Comparison of ENCODE assay signal across 1 cellular context in genomic region chr9:36765468-36766341, GRCh38.
TF ChIP-seq lines count a peak whose summit lies in the region.

No MANE protein-coding gene starts in this region.

TF ChIP-seq in K562, 482 proteins besides CTCF, POLR2A, EP300 and RAD21 (continued from another document and continues in another):
- TF ChIP-seq ZKSCAN1 (IDR thresholded peaks at IDR 0.05; ENCODE audit: low read depth, low read length) = no peak
- no peak for TF ChIP-seq TAL1 (IDR thresholded peaks at IDR 0.05)
- TF ChIP-seq GABPA (tag; conservative IDR thresholded peaks at IDR 0.05; ENCODE audit: low read depth) = 0 out of 2 replicates have a peak, but pooled peaks have one; percentile 20
- TF ChIP-seq GATA2 (CRISPR knock-in tag; IDR thresholded peaks at IDR 0.05) = no peak
- no peak for TF ChIP-seq ZNF717 (CRISPR knock-in tag; IDR thresholded peaks at IDR 0.05)
- TF ChIP-seq DNMT1 (IDR thresholded peaks at IDR 0.05) = no peak
- TF ChIP-seq SETDB1 (IDR thresholded peaks at IDR 0.05; ENCODE audit: low read length) = no peak
- TF ChIP-seq NCOA1 (IDR thresholded peaks at IDR 0.05; ENCODE audit: low read depth) = no peak
- no peak for TF ChIP-seq PCBP2 (IDR thresholded peaks at IDR 0.05; ENCODE audit: low read depth, low read length, poor library complexity, severe bottlenecking)
- no peak for TF ChIP-seq MEIS2 (IDR thresholded peaks at IDR 0.05; ENCODE audit: partially characterized antibody)
- TF ChIP-seq MAX (CRISPR knock-in tag; IDR thresholded peaks at IDR 0.05) = peak; percentile 65
- no peak for TF ChIP-seq BMI1 (IDR thresholded peaks at IDR 0.05; ENCODE audit: low read length)
- TF ChIP-seq KLF1 (tag; IDR thresholded peaks at IDR 0.05) = no peak
- TF ChIP-seq ZNF253 (CRISPR knock-in tag; conservative IDR thresholded peaks at IDR 0.05) = no peak
- TF ChIP-seq NFYB (IDR thresholded peaks at IDR 0.05; ENCODE audit: extremely low read depth, insufficient read length) = peak; percentile 52
- no peak for TF ChIP-seq STAT5B (CRISPR knock-in tag; IDR thresholded peaks at IDR 0.05)
- TF ChIP-seq SAFB2 (IDR thresholded peaks at IDR 0.05; ENCODE audit: borderline replicate concordance, low read depth, low read length, severe bottlenecking) = no peak
- no peak for TF ChIP-seq ZSCAN29 (IDR thresholded peaks at IDR 0.05)
- TF ChIP-seq, protein P1, sequence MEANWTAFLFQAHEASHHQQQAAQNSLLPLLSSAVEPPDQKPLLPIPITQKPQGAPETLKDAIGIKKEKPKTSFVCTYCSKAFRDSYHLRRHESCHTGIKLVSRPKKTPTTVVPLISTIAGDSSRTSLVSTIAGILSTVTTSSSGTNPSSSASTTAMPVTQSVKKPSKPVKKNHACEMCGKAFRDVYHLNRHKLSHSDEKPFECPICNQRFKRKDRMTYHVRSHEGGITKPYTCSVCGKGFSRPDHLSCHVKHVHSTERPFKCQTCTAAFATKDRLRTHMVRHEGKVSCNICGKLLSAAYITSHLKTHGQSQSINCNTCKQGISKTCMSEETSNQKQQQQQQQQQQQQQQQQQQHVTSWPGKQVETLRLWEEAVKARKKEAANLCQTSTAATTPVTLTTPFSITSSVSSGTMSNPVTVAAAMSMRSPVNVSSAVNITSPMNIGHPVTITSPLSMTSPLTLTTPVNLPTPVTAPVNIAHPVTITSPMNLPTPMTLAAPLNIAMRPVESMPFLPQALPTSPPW (CRISPR knock-in tag; IDR thresholded peaks at IDR 0.05) = no peak
- no peak for TF ChIP-seq BCL6 (CRISPR knock-in tag; IDR thresholded peaks at IDR 0.05)
- TF ChIP-seq HLTF (IDR thresholded peaks at IDR 0.05) = no peak
- TF ChIP-seq ZNF311 (CRISPR knock-in tag; IDR thresholded peaks at IDR 0.05) = no peak
- no peak for TF ChIP-seq PRDM10 (IDR thresholded peaks at IDR 0.05; ENCODE audit: partially characterized antibody)
- no peak for TF ChIP-seq ZNF76 (CRISPR knock-in tag; IDR thresholded peaks at IDR 0.05; ENCODE audit: borderline replicate concordance)
- TF ChIP-seq CHD7 (IDR thresholded peaks at IDR 0.05; ENCODE audit: low read depth, low read length) = no peak
- no peak for TF ChIP-seq SMAD3 (CRISPR knock-in tag; conservative IDR thresholded peaks at IDR 0.05)
- TF ChIP-seq KAT7 (CRISPR knock-in tag; IDR thresholded peaks at IDR 0.05; ENCODE audit: borderline replicate concordance) = no peak
- no peak for TF ChIP-seq E4F1 (CRISPR knock-in tag; IDR thresholded peaks at IDR 0.05; ENCODE audit: borderline replicate concordance)
- TF ChIP-seq, protein P2, sequence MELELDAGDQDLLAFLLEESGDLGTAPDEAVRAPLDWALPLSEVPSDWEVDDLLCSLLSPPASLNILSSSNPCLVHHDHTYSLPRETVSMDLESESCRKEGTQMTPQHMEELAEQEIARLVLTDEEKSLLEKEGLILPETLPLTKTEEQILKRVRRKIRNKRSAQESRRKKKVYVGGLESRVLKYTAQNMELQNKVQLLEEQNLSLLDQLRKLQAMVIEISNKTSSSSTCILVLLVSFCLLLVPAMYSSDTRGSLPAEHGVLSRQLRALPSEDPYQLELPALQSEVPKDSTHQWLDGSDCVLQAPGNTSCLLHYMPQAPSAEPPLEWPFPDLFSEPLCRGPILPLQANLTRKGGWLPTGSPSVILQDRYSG (tag; conservative IDR thresholded peaks at IDR 0.05; ENCODE audit: low read depth) = no peak
- no peak for TF ChIP-seq ZNF24 (IDR thresholded peaks at IDR 0.05)
- TF ChIP-seq ATF3 (IDR thresholded peaks at IDR 0.05) = peak; percentile 48; the same call in 1 of the 2 replicates
- TF ChIP-seq ATF3 (CRISPR knock-in tag; conservative IDR thresholded peaks at IDR 0.05) = no peak
- no peak for TF ChIP-seq HEY1 (CRISPR knock-in tag; IDR thresholded peaks at IDR 0.05; ENCODE audit: borderline replicate concordance)
- TF ChIP-seq, protein P3, sequence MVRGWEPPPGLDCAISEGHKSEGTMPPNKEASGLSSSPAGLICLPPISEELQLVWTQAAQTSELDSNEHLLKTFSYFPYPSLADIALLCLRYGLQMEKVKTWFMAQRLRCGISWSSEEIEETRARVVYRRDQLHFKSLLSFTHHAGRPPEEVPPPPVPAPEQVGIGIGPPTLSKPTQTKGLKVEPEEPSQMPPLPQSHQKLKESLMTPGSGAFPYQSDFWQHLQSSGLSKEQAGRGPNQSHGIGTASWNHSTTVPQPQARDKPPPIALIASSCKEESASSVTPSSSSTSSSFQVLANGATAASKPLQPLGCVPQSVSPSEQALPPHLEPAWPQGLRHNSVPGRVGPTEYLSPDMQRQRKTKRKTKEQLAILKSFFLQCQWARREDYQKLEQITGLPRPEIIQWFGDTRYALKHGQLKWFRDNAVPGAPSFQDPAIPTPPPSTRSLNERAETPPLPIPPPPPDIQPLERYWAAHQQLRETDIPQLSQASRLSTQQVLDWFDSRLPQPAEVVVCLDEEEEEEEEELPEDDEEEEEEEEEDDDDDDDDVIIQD (CRISPR knock-in tag; IDR thresholded peaks at IDR 0.05) = no peak
- TF ChIP-seq EWSR1 (IDR thresholded peaks at IDR 0.05; ENCODE audit: borderline replicate concordance, low read depth, partially characterized antibody) = no peak
- TF ChIP-seq ILF3 (IDR thresholded peaks at IDR 0.05; ENCODE audit: borderline replicate concordance) = no peak
- TF ChIP-seq ZNF175 (CRISPR knock-in tag; IDR thresholded peaks at IDR 0.05; ENCODE audit: low read depth) = no peak
